In the genomic region with DNA sequence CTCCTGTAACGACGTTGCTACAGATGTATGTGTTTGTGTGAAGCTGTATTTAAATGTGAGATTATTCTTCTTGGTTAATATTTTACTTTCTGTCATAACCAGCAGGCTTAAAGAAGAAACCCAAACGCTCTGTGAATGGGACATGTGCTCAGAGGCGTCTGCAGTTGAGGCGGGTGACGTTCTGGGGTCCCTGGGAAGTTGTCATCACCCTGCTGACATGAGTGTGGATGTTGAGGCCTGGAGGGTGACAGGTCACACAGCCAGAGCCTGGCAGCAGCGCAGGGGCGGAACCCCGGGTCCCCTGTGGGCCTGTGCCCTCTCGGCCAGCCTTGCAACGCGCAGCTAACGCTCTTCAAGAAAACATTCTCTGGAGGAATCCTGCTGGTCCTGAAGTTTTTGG, we compare ENCODE assay signal across 9 cellular contexts. TPM values are rescaled to one million over a fixed set of nuclear protein-coding genes. Genes with fewer than 3 reads are reported as not detected.
A peak's percentile ranks its signal among the peaks of the same experiment; 100 is the strongest.
DNase-seq lines count a peak whose midpoint lies in the region; TF ChIP-seq lines count a peak whose summit lies in the region.
"Had no signal": no experiment of that assay in that cellular context is flagged by ENCODE, and none has a peak within 500 bp of the region (broad histone marks: within the 10 kb centered on the region; RNA-seq: fewer than 3 reads in every experiment).

No MANE protein-coding gene starts in this region.

- H3K4me1 ChIP-seq in mesenchymal stem cell (ENCODE audit: control insufficient read depth, insufficient read depth, low read depth, low read length) (peaks cover 58% of the 10 kb centered on the region), stomach (peaks cover 8 to 51% (median 33%) of the 10 kb centered on the region in 4 donors)

- no peak for TF ChIP-seq CTCF in stomach (IDR thresholded peaks at IDR 0.05)

- H3K23ac ChIP-seq in mesenchymal stem cell (ENCODE audit: low read length in 2 of 2) = peak overlapping the region; percentile 84 to 93

- H3K14ac ChIP-seq in mesenchymal stem cell (ENCODE audit: low read length in 2 of 2) = peak overlapping the region in 1 of 2 experiments; percentile 80

- H3K4me2 ChIP-seq in mesenchymal stem cell (ENCODE audit: low read length, poor library complexity, severe bottlenecking) = peak overlapping the region; percentile 54

- H3K27me3 ChIP-seq in mesenchymal stem cell (ENCODE audit: control insufficient read depth in 1 of 2, insufficient read depth in 1 of 2, low read length in 2 of 2) (no peaks in the 10 kb centered on the region), stomach (no peaks in the 10 kb centered on the region)

- H2AFZ ChIP-seq in mesenchymal stem cell (ENCODE audit: low read depth, low read length) = no peak overlapping the region

- 80% methylated on average over 11 of the region's 13 CpGs for WGBS in mesenchymal stem cell
- WGBS in stomach, 5 donors = 78 to 88% (median 83%) methylated on average over 13 of the region's 13 CpGs

- H2BK12ac ChIP-seq in mesenchymal stem cell (ENCODE audit: low read length in 2 of 2) = peak overlapping the region; percentile 99

- TF ChIP-seq POLR2A in stomach (IDR thresholded peaks at IDR 0.05) = no peak

- TF ChIP-seq EP300 in stomach (IDR thresholded peaks at IDR 0.05) = no peak

- peak overlapping the region; percentile 96 for H4K8ac ChIP-seq in mesenchymal stem cell (ENCODE audit: low read length)

- H3K4ac ChIP-seq in mesenchymal stem cell (ENCODE audit: low read depth in 1 of 2, low read length in 2 of 2) = peak overlapping the region; percentile 88 to 97

- H3K79me1 ChIP-seq in mesenchymal stem cell (replicated peaks; ENCODE audit: low read length, poor library complexity, severe bottlenecking) = no peaks in the 10 kb centered on the region

- peak overlapping the region; percentile 94 for H2AK5ac ChIP-seq in mesenchymal stem cell (ENCODE audit: low read length, severe bottlenecking)

- peak overlapping the region; percentile 67 for H2BK15ac ChIP-seq in mesenchymal stem cell (ENCODE audit: low read depth, poor library complexity, severe bottlenecking)

- H3K18ac ChIP-seq in mesenchymal stem cell (ENCODE audit: low read depth in 1 of 2, low read length in 2 of 2) = peak overlapping the region; percentile 88 to 100

- H3K36me3 ChIP-seq in mesenchymal stem cell (ENCODE audit: control insufficient read depth in 1 of 2, insufficient read depth in 2 of 2, low read depth in 1 of 2, low read length in 2 of 2) (peaks cover 16 to 25% of the 10 kb centered on the region in 2 experiments), stomach (no peaks in the 10 kb centered on the region)

- H3K9ac ChIP-seq in mesenchymal stem cell (ENCODE audit: low read length) = peak overlapping the region; percentile 59

- intact Hi-C loops in stomach (cut with DNase I; ENCODE audit: low total_unique reads) = no loop called here

- H3K4me3 ChIP-seq in mesenchymal stem cell (ENCODE audit: insufficient read depth in 1 of 2, low read depth in 1 of 2, low read length in 2 of 2) (no peak overlapping the region), stomach (no peak overlapping the region)

- H3K27ac ChIP-seq in mesenchymal stem cell (ENCODE audit: low read length, poor library complexity, severe bottlenecking) (peak overlapping the region; percentile 99), stomach (peak overlapping the region; percentile 17 to 67 (median 51))

- H3K9me3 ChIP-seq in mesenchymal stem cell (ENCODE audit: control insufficient read depth, low read length) (no peaks in the 10 kb centered on the region), stomach (no peaks in the 10 kb centered on the region)

- peak overlapping the region; percentile 96 for H2BK120ac ChIP-seq in mesenchymal stem cell (ENCODE audit: low read depth, low read length)

- DNase-seq in activated effector memory CD4-positive, alpha-beta T cell treated with anti-CD3 and anti-CD28 coated beads, Interleukin-2, amount 50 U/mL, for 16 hours = peak; percentile 43
- DNase-seq in activated effector memory CD4-positive, alpha-beta T cell treated with Interleukin-2 at 50 U/mL for 16 hours = no peak
- DNase-seq in activated T-cell treated with anti-CD3 and anti-CD28 coated beads, Interleukin-2, amount 50 U/mL, for 48 hours = peak; percentile 13 to 19
- no peak for DNase-seq in mesenchymal stem cell
- DNase-seq in stomach = peak; percentile 2
- no peak for DNase-seq in SKM-1 (lab: John Stamatoyannopoulos, UW; ENCODE audit: unreplicated experiment)
- DNase-seq in stimulated activated CD4-positive, alpha-beta T cell treated with anti-CD3 and anti-CD28 coated beads, Interleukin-1b, Interleukin-23, amount 100 ng/mL, for 48 hours = no peak
- no peak for DNase-seq in OCI-M2 (lab: John Stamatoyannopoulos, UW; ENCODE audit: unreplicated experiment)
- DNase-seq: T-helper 9 cell had no signal

- peak overlapping the region; percentile 100 for H4K91ac ChIP-seq in mesenchymal stem cell (ENCODE audit: low read length)

- peak overlapping the region; percentile 86 for H2BK5ac ChIP-seq in mesenchymal stem cell (ENCODE audit: low read depth, low read length, poor library complexity, severe bottlenecking)

RNA-seq across cellular contexts. Expression of gene RASA3, which starts 16.6 kb away (rescaled TPM):
- polyA plus RNA-seq in mesenchymal stem cell (2013, experiment 1 of 2) = 44.2 TPM
- 43.9 TPM for polyA plus RNA-seq in mesenchymal stem cell (2013, experiment 2 of 2)
- total RNA-seq in stomach = 10 to 100 TPM in 1 of 5 donors, 1 to 10 TPM in 4; 3.8 to 22.3 (median 6.4) TPM
- 10 to 100 TPM in 2 of 3 donors, 1 to 10 TPM in 1; 3.7 to 11.8 (median 10.9) TPM for polyA plus RNA-seq in stomach

Comparison
In these comparisons a context has a peak if more than half of its experiments do, and no peak if none do; other contexts are left out.
1. DNase-seq: peak in activated effector memory CD4-positive, alpha-beta T cell treated with anti-CD3 and anti-CD28 coated beads, Interleukin-2, amount 50 U/mL, for 16 hours (single experiment), activated T-cell treated with anti-CD3 and anti-CD28 coated beads, Interleukin-2, amount 50 U/mL, for 48 hours (2 of 2) and stomach (single experiment); none in activated effector memory CD4-positive, alpha-beta T cell treated with Interleukin-2 at 50 U/mL for 16 hours (single experiment), mesenchymal stem cell (single experiment), SKM-1 (single experiment), stimulated activated CD4-positive, alpha-beta T cell treated with anti-CD3 and anti-CD28 coated beads, Interleukin-1b, Interleukin-23, amount 100 ng/mL, for 48 hours (single experiment) and OCI-M2 (single experiment).